ENCODE assay signal across 8 cellular contexts in genomic region chr7:74393722-74394121, GRCh38. TPM values are rescaled to one million over a fixed set of nuclear protein-coding genes. Genes with fewer than 3 reads are reported as not detected.
DNase-seq lines count a peak whose midpoint lies in the region; ATAC-seq and TF ChIP-seq lines count a peak whose summit lies in the region.
"Not testable (repeated sequence)": the region's sequence is repeated elsewhere in the genome, so short reads cannot be mapped to it uniquely, and the experiment has no call there.

No MANE protein-coding gene starts in this region.

- CTCF ChIA-PET in WTC11 (lab: Charles Lee), result interaction anchor here (0.7 to 4.9 kb wide), 10 partner anchors 12 to 191 kb away, joined by 3 to 31 read pairs (median 4); no protein-coding TSS in a partner anchor

- intact Hi-C loops in left ventricle myocardium inferior (cut with micrococcal nuclease); mucosa of descending colon (cut with DNase I, micrococcal nuclease): not testable (repeated sequence)

- H3K36me3 ChIP-seq in BLaER1, result peaks cover 89% of the 10 kb centered on the region
- peaks cover 37% of the 10 kb centered on the region for H3K36me3 ChIP-seq in left ventricle myocardium inferior
- H3K36me3 ChIP-seq in mucosa of descending colon (ENCODE audit: low read depth), result not testable (repeated sequence)

- not testable (repeated sequence) for H3K4me3 Mint-ChIP-seq in WTC11

- peak; percentile 21 for TF ChIP-seq CTCF in GM20000 (IDR thresholded peaks at IDR 0.05; ENCODE audit: extremely low read depth, missing control alignments)
- TF ChIP-seq CTCF in WTC11 (IDR thresholded peaks at IDR 0.05); mucosa of descending colon (IDR thresholded peaks at IDR 0.05): not testable (repeated sequence)
- TF ChIP-seq CTCF in left ventricle myocardium inferior (IDR thresholded peaks at IDR 0.05; ENCODE audit: borderline replicate concordance), result peak; percentile 68

- H3K4me1 Mint-ChIP-seq in WTC11, result peaks cover 11% of the 10 kb centered on the region

- not testable (repeated sequence) for H4K20me1 ChIP-seq in BLaER1

- peak overlapping the region; percentile 53 for H3K4me2 ChIP-seq in BLaER1

- H3K9ac ChIP-seq in BLaER1, result 0 out of 2 replicates have a peak overlapping the region, but pooled peaks have one; percentile 10

- H3K27ac Mint-ChIP-seq in WTC11, result peak overlapping the region; percentile 78; the same call in 1 of the 2 replicates

- not testable (repeated sequence) for H3K4me3 ChIP-seq in BLaER1, left ventricle myocardium inferior, mucosa of descending colon

- H3K27me3 ChIP-seq in BLaER1; left ventricle myocardium inferior (ENCODE audit: low read depth): not testable (repeated sequence)

- H3K4me1 ChIP-seq in BLaER1, result peaks cover 26% of the 10 kb centered on the region
- peaks cover 17% of the 10 kb centered on the region for H3K4me1 ChIP-seq in left ventricle myocardium inferior
- H3K4me1 ChIP-seq in mucosa of descending colon (ENCODE audit: low read depth), result not testable (repeated sequence)

- not testable (repeated sequence) for H3K27me3 Mint-ChIP-seq in WTC11 (ENCODE audit: low read depth)

- not testable (repeated sequence) for H3K9me3 ChIP-seq in BLaER1; left ventricle myocardium inferior (replicated peaks); mucosa of descending colon

- POLR2A ChIA-PET in WTC11 (lab: Charles Lee), result interaction anchor here (0.7 kb wide), 1 partner anchor 334 kb away, joined by 4 read pairs; no protein-coding TSS in a partner anchor

- peaks cover 23% of the 10 kb centered on the region for H3K36me3 Mint-ChIP-seq in WTC11

- not testable (repeated sequence) for DNase-seq in GM20000 (ENCODE audit: low spot score); left ventricle myocardium inferior
- peak; percentile 36 for DNase-seq in NCI-H2196 (lab: John Stamatoyannopoulos, UW; ENCODE audit: unreplicated experiment)
- peak; percentile 62 for DNase-seq in WTC11 (ENCODE audit: low spot score)
- DNase-seq in dermis microvascular lymphatic vessel endothelial cell (ENCODE audit: low read depth in 2 of 2), result peak; percentile 75 to 84
- peak in 2 of 3 donors; percentile 12 to 52 for DNase-seq in mucosa of descending colon
- peak; percentile 79 for DNase-seq in superior temporal gyrus (ENCODE audit: extremely low spot score)

- ATAC-seq in WTC11 (peak; percentile 83), mucosa of descending colon (peak; percentile 60)

- H3K27ac ChIP-seq in BLaER1, result not testable (repeated sequence)
- peak overlapping the region; percentile 57 for H3K27ac ChIP-seq in left ventricle myocardium inferior (replicated peaks)

- not testable (repeated sequence) for H3K9me3 Mint-ChIP-seq in WTC11

RNA-seq across cellular contexts. Expression of gene GTF2IRD1, which starts 60.0 kb away (rescaled TPM):
- total RNA-seq in WTC11 (2021) (41.6 to 43.5 TPM (median 42.9 TPM) in 3 replicates), dermis microvascular lymphatic vessel endothelial cell (4.1 and 6.8 TPM in 2 replicates), left ventricle myocardium inferior (15.8 TPM), mucosa of descending colon (10 to 100 TPM; 10.5 to 30.7 (median 12.7) TPM)
